25 cellular contexts compared by ENCODE assay signal in the genomic region with DNA sequence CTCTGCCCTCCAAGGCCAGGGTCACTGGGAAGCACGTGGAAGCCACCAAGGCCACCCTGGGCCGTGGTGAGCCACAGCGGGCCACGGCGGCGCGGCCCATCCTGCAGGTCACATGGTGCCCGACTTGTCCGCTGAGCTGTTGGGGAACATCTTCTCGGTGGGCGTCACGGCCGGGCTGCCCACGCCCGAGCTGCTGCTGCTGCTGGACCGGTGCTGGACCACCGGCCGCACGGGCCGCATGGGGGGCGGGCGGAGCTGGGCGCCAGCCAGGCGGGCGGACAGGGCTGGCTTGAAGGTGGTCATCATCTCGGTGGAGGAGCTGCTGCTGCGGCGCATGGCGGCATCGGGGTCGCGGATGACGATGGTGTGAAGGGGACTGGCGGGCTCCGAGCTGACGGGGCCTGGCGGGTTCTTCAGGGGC. TPM values are rescaled to one million over a fixed set of nuclear protein-coding genes. Genes with fewer than 3 reads are reported as not detected.
DNase-seq lines count a peak whose midpoint lies in the region; ATAC-seq, FAIRE-seq and TF ChIP-seq lines count a peak whose summit lies in the region.
"Had no signal": no experiment of that assay in that cellular context is flagged by ENCODE, and none has a peak within 500 bp of the region (broad histone marks: within the 10 kb centered on the region; RNA-seq: fewer than 3 reads in every experiment).

No MANE protein-coding gene starts in this region.

- H3K36me3 ChIP-seq in HepG2 (replicated peaks in 1 of 2; ENCODE audit: control insufficient read depth in 1 of 2, insufficient read depth in 2 of 2, low read length in 2 of 2) (no peaks in the 10 kb centered on the region), right lobe of liver (no peaks in the 10 kb centered on the region), mesenchymal stem cell (ENCODE audit: control insufficient read depth in 1 of 2, insufficient read depth in 2 of 2, low read depth in 1 of 2, low read length in 2 of 2) (peaks cover 0 to 7% of the 10 kb centered on the region in 2 experiments), trophoblast cell (ENCODE audit: control insufficient read depth in 1 of 2, insufficient read depth in 2 of 2, low read length in 2 of 2) (no peaks in the 10 kb centered on the region)
- H3K36me3 ChIP-seq: BE2C had no signal

- H2AFZ ChIP-seq in HepG2 (ENCODE audit: low read length) (no peak overlapping the region), mesenchymal stem cell (ENCODE audit: low read depth, low read length) (no peak overlapping the region), trophoblast cell (ENCODE audit: insufficient read depth, low read length, poor library complexity) (no peak overlapping the region)

- no TSS peak for BruUV-seq in HepG2 (replicated peaks; lab: Mats Ljungman, UMichigan)

- H4K12ac ChIP-seq in trophoblast cell (ENCODE audit: low read depth, low read length): no peak overlapping the region

- H2AK5ac ChIP-seq in mesenchymal stem cell (ENCODE audit: low read length, severe bottlenecking) (no peak overlapping the region), trophoblast cell (ENCODE audit: low read length) (peak overlapping the region; percentile 69)

- H3K14ac ChIP-seq in mesenchymal stem cell (ENCODE audit: low read length in 2 of 2) (no peak overlapping the region), trophoblast cell (ENCODE audit: low read length) (no peak overlapping the region)

- no peak overlapping the region for H3K23ac ChIP-seq in mesenchymal stem cell (ENCODE audit: low read length in 2 of 2)
- H3K23ac ChIP-seq in trophoblast cell (ENCODE audit: low read length): no peak overlapping the region

- CTCF ChIA-PET in HepG2 (lab: Yijun Ruan, JAX; ENCODE audit: low intra/inter-chr PET ratio, low total read pairs): no interaction called here

- H3K27me3 ChIP-seq in HepG2 (ENCODE audit: control insufficient read depth in 1 of 2, insufficient read depth in 2 of 2, low read length in 2 of 2) (peaks cover 0 to 6% of the 10 kb centered on the region in 2 experiments; a peak in 1 of 5 replicates), right lobe of liver (no peaks in the 10 kb centered on the region), mesenchymal stem cell (ENCODE audit: control insufficient read depth in 1 of 2, insufficient read depth in 1 of 2, low read length in 2 of 2) (peaks cover 0 to 16% of the 10 kb centered on the region in 2 experiments), trophoblast cell (ENCODE audit: insufficient read depth, low read length) (no peaks in the 10 kb centered on the region)
- H3K27me3 ChIP-seq: BE2C; BLaER1 treated with 17β-estradiol and CSF1 and Interleukin-3, amounts not matched to agents 10 nM and 100 nM had no signal

- no peak for TF ChIP-seq EP300 in HepG2 (IDR thresholded peaks at IDR 0.05; ENCODE audit: low read depth in 2 of 2, low read length in 2 of 2)
- TF ChIP-seq EP300 in HepG2 (CRISPR knock-in tag; IDR thresholded peaks at IDR 0.05; ENCODE audit: borderline replicate concordance): no peak

- no peak overlapping the region for H3K9ac ChIP-seq in HepG2 (ENCODE audit: insufficient read depth, low read depth, low read length)
- no peak overlapping the region for H3K9ac ChIP-seq in mesenchymal stem cell (ENCODE audit: low read length)
- H3K9ac ChIP-seq in trophoblast cell (ENCODE audit: low read length): no peak overlapping the region
- H3K9ac ChIP-seq: BLaER1 treated with 17β-estradiol and CSF1 and Interleukin-3, amounts not matched to agents 10 nM and 100 nM had no signal

- no peak for TF ChIP-seq RAD21 in HepG2 (CRISPR knock-in tag; IDR thresholded peaks at IDR 0.05)

- no peak for TF ChIP-seq CTCF in HepG2 (CRISPR knock-in tag; IDR thresholded peaks at IDR 0.05)
- no peak for TF ChIP-seq CTCF in right lobe of liver (IDR thresholded peaks at IDR 0.05)

- WGBS in HepG2 (ENCODE audit: low lambda C conversion rate): 93% methylated on average over 34 of the region's 37 CpGs
- WGBS in right lobe of liver (ENCODE audit: insufficient coverage, low coverage, low lambda C conversion rate, missing lambda C conversion rate): 93% methylated on average over 3 of the region's 37 CpGs
- WGBS in mesenchymal stem cell: 95% methylated on average over 37 of the region's 37 CpGs
- no CpG with 5 or more reads among the region's 37 CpGs for WGBS in trophoblast cell (ENCODE audit: extremely low coverage, insufficient coverage, insufficient read length)

- H3K9me3 ChIP-seq in HepG2 (ENCODE audit: low read length) (no peaks in the 10 kb centered on the region), right lobe of liver (no peaks in the 10 kb centered on the region), mesenchymal stem cell (ENCODE audit: control insufficient read depth, low read length) (no peaks in the 10 kb centered on the region), trophoblast cell (ENCODE audit: insufficient read depth, low read depth, low read length) (peaks cover 3% of the 10 kb centered on the region)
- H3K9me3 ChIP-seq: BE2C; BLaER1 treated with 17β-estradiol and CSF1 and Interleukin-3, amounts not matched to agents 10 nM and 100 nM had no signal

- H2BK12ac ChIP-seq in mesenchymal stem cell (ENCODE audit: low read length in 2 of 2): no peak overlapping the region
- peak overlapping the region; percentile 42 for H2BK12ac ChIP-seq in trophoblast cell (ENCODE audit: low read length)

- H3K4me3 ChIP-seq in HepG2 (replicated peaks in 1 of 3; ENCODE audit: insufficient read depth in 1 of 3, low read depth in 2 of 3, low read length in 3 of 3) (no peak overlapping the region), right lobe of liver (no peak overlapping the region), mesenchymal stem cell (ENCODE audit: insufficient read depth in 1 of 2, low read depth in 1 of 2, low read length in 2 of 2) (no peak overlapping the region), trophoblast cell (ENCODE audit: low read depth, low read length) (no peak overlapping the region)
- H3K4me3 ChIP-seq: BLaER1 treated with 17β-estradiol and CSF1 and Interleukin-3, amounts not matched to agents 10 nM and 100 nM; GM12878 had no signal

- TF ChIP-seq POLR2A in HepG2 (IDR thresholded peaks at IDR 0.05; ENCODE audit: insufficient read depth in 1 of 2, low read depth in 2 of 2, low read length in 2 of 2) (no peak), right lobe of liver (IDR thresholded peaks at IDR 0.05) (no peak)

- peaks cover 42% of the 10 kb centered on the region for H3K4me1 ChIP-seq in HepG2 (ENCODE audit: insufficient read depth, low read length)
- peaks cover 0 to 21% (median 0%) of the 10 kb centered on the region in 4 donors for H3K4me1 ChIP-seq in right lobe of liver
- no peaks in the 10 kb centered on the region for H3K4me1 ChIP-seq in mesenchymal stem cell (ENCODE audit: control insufficient read depth, insufficient read depth, low read depth, low read length)
- peaks cover 11 to 25% of the 10 kb centered on the region in 2 experiments for H3K4me1 ChIP-seq in trophoblast cell (ENCODE audit: control insufficient read depth in 1 of 2, insufficient read depth in 2 of 2, low read length in 2 of 2)
- H3K4me1 ChIP-seq: BE2C had no signal

- no peak overlapping the region for H3K27ac ChIP-seq in HepG2 (ENCODE audit: extremely low read length, insufficient read depth, low read length)
- H3K27ac ChIP-seq in right lobe of liver: no peak overlapping the region
- no peak overlapping the region for H3K27ac ChIP-seq in mesenchymal stem cell (ENCODE audit: low read length, poor library complexity, severe bottlenecking)
- H3K27ac ChIP-seq in trophoblast cell (ENCODE audit: low read depth, low read length): no peak overlapping the region
- H3K27ac ChIP-seq: 22Rv1; BLaER1 treated with 17β-estradiol and CSF1 and Interleukin-3, amounts not matched to agents 10 nM and 100 nM had no signal

- H3K18ac ChIP-seq in mesenchymal stem cell (ENCODE audit: low read depth in 1 of 2, low read length in 2 of 2): no peak overlapping the region
- no peak overlapping the region for H3K18ac ChIP-seq in trophoblast cell (ENCODE audit: low read length)

- peak overlapping the region; percentile 2 for H2BK15ac ChIP-seq in mesenchymal stem cell (ENCODE audit: low read depth, poor library complexity, severe bottlenecking)

- intact Hi-C loops in HepG2 (cut with micrococcal nuclease; ENCODE audit: unreplicated experiment) (loop anchor here (5.0 kb wide), 1 partner anchor 317 kb away; no protein-coding TSS in a partner anchor), right lobe of liver (cut with DNase I) (no loop called here), sciatic nerve (cut with DNase I) (no loop called here)

- DNase-seq in HepG2 (ENCODE audit: low spot score): no peak
- no peak for DNase-seq in right lobe of liver
- DNase-seq in AG20443 (ENCODE audit: low spot score): peak; percentile 2
- DNase-seq in mesenchymal stem cell: no peak
- DNase-seq in trophoblast cell: no peak
- DNase-seq in sciatic nerve (ENCODE audit: low spot score): no peak
- DNase-seq: AML-193; BE2C; CD4-positive, alpha-beta T cell; CD8-positive, alpha-beta memory T cell; DMS 273 treated with DMSO at 0.1 percent for 48 hours; DMS79; EL; GDM1; GOT3; H9 had no signal

- H3K79me1 ChIP-seq in mesenchymal stem cell (replicated peaks; ENCODE audit: low read length, poor library complexity, severe bottlenecking) (no peaks in the 10 kb centered on the region), trophoblast cell (ENCODE audit: low read length) (peaks cover 21% of the 10 kb centered on the region)

- H2BK120ac ChIP-seq in mesenchymal stem cell (ENCODE audit: low read depth, low read length): no peak overlapping the region
- peak overlapping the region; percentile 23 for H2BK120ac ChIP-seq in trophoblast cell (ENCODE audit: insufficient read depth, low read length, poor library complexity)

- in situ Hi-C loops in HepG2 (cut with HindIII; ENCODE audit: extremely low pct_ligation_motif_present, low pct_unique_long_range_greater_than_20kb): no loop called here

- POLR2A ChIA-PET in HepG2 (lab: Yijun Ruan, JAX): no interaction called here

- H4K8ac ChIP-seq in mesenchymal stem cell (ENCODE audit: low read length) (no peak overlapping the region), trophoblast cell (ENCODE audit: low read depth, low read length) (no peak overlapping the region)

- ATAC-seq in HepG2 (no peak), right lobe of liver (no peak), GM18502 (IDR thresholded peaks at IDR 0.05; ENCODE audit: poor library complexity, unreplicated experiment) (no peak), sciatic nerve (no peak), GM19463 (IDR thresholded peaks at IDR 0.05; ENCODE audit: unreplicated experiment) (no peak)
- ATAC-seq: GM12878, HCT116 had no signal

- no peaks in the 10 kb centered on the region for H3K79me2 ChIP-seq in HepG2 (ENCODE audit: insufficient read depth, low read length)
- peaks cover 5% of the 10 kb centered on the region for H3K79me2 ChIP-seq in trophoblast cell (ENCODE audit: control insufficient read depth, insufficient read depth, low read length, poor library complexity)

- H3K4me2 ChIP-seq in HepG2 (ENCODE audit: low read depth, low read length) (no peak overlapping the region), mesenchymal stem cell (ENCODE audit: low read length, poor library complexity, severe bottlenecking) (no peak overlapping the region), trophoblast cell (ENCODE audit: low read length) (no peak overlapping the region)
- H3K4me2 ChIP-seq: BLaER1 treated with 17β-estradiol and CSF1 and Interleukin-3, amounts not matched to agents 10 nM and 100 nM had no signal

- no peak overlapping the region for H2BK5ac ChIP-seq in mesenchymal stem cell (ENCODE audit: low read depth, low read length, poor library complexity, severe bottlenecking)
- H2BK5ac ChIP-seq in trophoblast cell (ENCODE audit: low read depth, low read length, poor library complexity): no peak overlapping the region

- H3K4ac ChIP-seq in mesenchymal stem cell (ENCODE audit: low read depth in 1 of 2, low read length in 2 of 2) (no peak overlapping the region), trophoblast cell (ENCODE audit: low read depth, low read length) (no peak overlapping the region)

- no peaks in the 10 kb centered on the region for H4K20me1 ChIP-seq in HepG2 (ENCODE audit: insufficient read depth, low read length)
- H4K20me1 ChIP-seq: BLaER1 treated with 17β-estradiol and CSF1 and Interleukin-3, amounts not matched to agents 10 nM and 100 nM had no signal

- no peak for FAIRE-seq in HepG2 (lab: Jason Lieb, UNC)
- FAIRE-seq: A204.1, D721Med, GM12878, GM18507 had no signal

- H4K91ac ChIP-seq in mesenchymal stem cell (ENCODE audit: low read length): no peak overlapping the region
- no peak overlapping the region for H4K91ac ChIP-seq in trophoblast cell (ENCODE audit: low read depth, low read length)

RNA-seq across cellular contexts. Expression of gene RAD18, which starts 22.1 kb away (rescaled TPM):
- total RNA-seq in HepG2 (2016; rRNA removed; fragmentation: Illumina TruSeq; extraction: Trizol) (20.7 and 26.5 TPM in 2 replicates), right lobe of liver (1 to 10 TPM; 1.9 to 5.1 (median 4.3) TPM), sciatic nerve (11.4 TPM)
- total RNA-seq in HepG2 (2016; cell fraction: cytosol; rRNA removed; fragmentation: Illumina TruSeq; extraction: Trizol; ENCODE audit: low read depth): 18.0 and 20.8 TPM in 2 replicates
- 18.8 and 31.8 TPM in 2 replicates for total RNA-seq in HepG2 (2016; cell fraction: insoluble cytoplasmic fraction; rRNA removed; fragmentation: Illumina TruSeq; extraction: Trizol)
- total RNA-seq in HepG2 (2016; cell fraction: membrane; rRNA removed; fragmentation: Illumina TruSeq; extraction: Trizol): 10.2 and 13.1 TPM in 2 replicates
- total RNA-seq in HepG2 (2016; cell fraction: nucleus; rRNA removed; fragmentation: Illumina TruSeq; extraction: Trizol): 40.2 and 44.1 TPM in 2 replicates
- 3.0 and 5.9 TPM in 2 replicates for polyA plus RNA-seq in HepG2 (2011; rRNA removed)
- 2.4 and 3.3 TPM in 2 replicates for polyA plus RNA-seq in HepG2 (2011; cell fraction: cytosol; rRNA removed)
- polyA plus RNA-seq in HepG2 (2011; cell fraction: nucleus; rRNA removed): 6.9 and 7.4 TPM in 2 replicates
- polyA plus RNA-seq in HepG2 (2012): 2.4 and 5.5 TPM in 2 replicates
- 1.1 and 1.3 TPM in 2 replicates for polyA plus RNA-seq in HepG2 (2016; cell fraction: cytosol; fragmentation: Illumina TruSeq; extraction: Trizol; ENCODE audit: low read depth)
- 18.1 and 20.3 TPM in 2 replicates for polyA plus RNA-seq in HepG2 (2016; cell fraction: insoluble cytoplasmic fraction; fragmentation: Illumina TruSeq; extraction: Trizol; ENCODE audit: low read depth)
- 2.3 and 3.2 TPM in 2 replicates for polyA plus RNA-seq in HepG2 (2016; cell fraction: membrane; fragmentation: Illumina TruSeq; extraction: Trizol; ENCODE audit: low read depth)
- 17.9 and 19.5 TPM in 2 replicates for polyA plus RNA-seq in HepG2 (2016; cell fraction: nucleus; fragmentation: Illumina TruSeq; extraction: Trizol; ENCODE audit: insufficient read depth, low read depth)
- 4.5 and 16.4 TPM in 2 replicates for polyA minus RNA-seq in HepG2 (2011; rRNA and poly(A)+ RNA removed; ENCODE audit: low replicate concordance)
- 4.0 and 5.3 TPM in 2 replicates for polyA minus RNA-seq in HepG2 (2011; cell fraction: cytosol; rRNA and poly(A)+ RNA removed)
- 18.5 and 34.0 TPM in 2 replicates for polyA minus RNA-seq in HepG2 (2011; cell fraction: nucleus; rRNA and poly(A)+ RNA removed)
- polyA plus RNA-seq in mesenchymal stem cell (2013, experiment 1 of 2): 5.3 TPM
- polyA plus RNA-seq in mesenchymal stem cell (2013, experiment 2 of 2): 5.5 TPM
- polyA plus RNA-seq in trophoblast cell (2013): 12.2 and 12.7 TPM in 2 replicates
